Comparison of ENCODE assay signal across 1 cellular context in the genomic region with DNA sequence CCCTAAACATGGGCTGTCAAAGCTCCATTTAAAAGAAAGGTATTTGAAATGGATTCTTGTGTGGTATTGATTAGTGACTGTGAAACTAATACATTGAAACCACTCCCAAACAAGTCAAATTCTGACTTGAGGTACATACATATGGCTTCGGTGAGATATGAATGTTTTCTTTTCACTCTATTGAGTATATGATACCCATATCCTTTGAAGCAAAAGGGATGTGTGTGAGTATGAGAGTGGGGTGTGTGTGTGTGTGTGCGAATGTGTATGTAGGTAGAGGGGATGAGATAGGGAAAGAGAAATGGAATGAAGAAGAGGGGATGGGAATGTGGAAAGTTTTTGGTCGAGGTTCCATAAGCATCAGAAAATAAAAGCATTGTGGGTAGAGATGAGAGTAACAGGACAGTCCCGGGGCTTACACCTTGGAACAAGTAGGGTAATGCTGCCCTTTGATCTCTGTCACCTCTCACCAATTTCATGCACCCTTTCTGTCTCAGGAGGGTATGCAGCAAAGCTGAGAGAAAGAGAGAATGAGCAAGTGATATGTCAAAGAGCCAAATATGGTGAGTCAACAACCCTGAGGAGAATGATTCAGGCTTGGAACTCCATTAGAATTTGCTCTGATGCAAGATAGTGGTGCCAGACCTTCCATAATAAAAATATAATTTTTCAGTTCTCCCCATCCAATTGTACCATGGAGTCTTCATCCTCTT.
TF ChIP-seq lines count a peak whose summit lies in the region.

No MANE protein-coding gene starts in this region.

TF ChIP-seq in K562, 482 proteins besides CTCF, POLR2A, EP300 and RAD21 (continued from another document and continues in another):
- TF ChIP-seq, protein P1, sequence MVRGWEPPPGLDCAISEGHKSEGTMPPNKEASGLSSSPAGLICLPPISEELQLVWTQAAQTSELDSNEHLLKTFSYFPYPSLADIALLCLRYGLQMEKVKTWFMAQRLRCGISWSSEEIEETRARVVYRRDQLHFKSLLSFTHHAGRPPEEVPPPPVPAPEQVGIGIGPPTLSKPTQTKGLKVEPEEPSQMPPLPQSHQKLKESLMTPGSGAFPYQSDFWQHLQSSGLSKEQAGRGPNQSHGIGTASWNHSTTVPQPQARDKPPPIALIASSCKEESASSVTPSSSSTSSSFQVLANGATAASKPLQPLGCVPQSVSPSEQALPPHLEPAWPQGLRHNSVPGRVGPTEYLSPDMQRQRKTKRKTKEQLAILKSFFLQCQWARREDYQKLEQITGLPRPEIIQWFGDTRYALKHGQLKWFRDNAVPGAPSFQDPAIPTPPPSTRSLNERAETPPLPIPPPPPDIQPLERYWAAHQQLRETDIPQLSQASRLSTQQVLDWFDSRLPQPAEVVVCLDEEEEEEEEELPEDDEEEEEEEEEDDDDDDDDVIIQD (CRISPR knock-in tag; IDR thresholded peaks at IDR 0.05): no peak
- TF ChIP-seq NONO (IDR thresholded peaks at IDR 0.05; ENCODE audit: low read depth in 2 of 2, low read length in 1 of 2) (0 out of 4 replicates have a peak, but pooled peaks of 1 of the 2 experiments have one; percentile 12), PHF20 (IDR thresholded peaks at IDR 0.05; ENCODE audit: partially characterized antibody) (no peak), PYGO2 (tag; IDR thresholded peaks at IDR 0.05) (no peak; the same call in 1 of the 2 replicates), ZNF695 (CRISPR knock-in tag; IDR thresholded peaks at IDR 0.05) (no peak), L3MBTL2 (IDR thresholded peaks at IDR 0.05) (no peak), ZNF316 (IDR thresholded peaks at IDR 0.05) (peak; percentile 9; the same call in 1 of the 2 replicates), RBM22 (IDR thresholded peaks at IDR 0.05; ENCODE audit: low read depth, low read length, poor library complexity, severe bottlenecking) (no peak), MTA3 (IDR thresholded peaks at IDR 0.05; ENCODE audit: borderline replicate concordance) (no peak), BDP1 (IDR thresholded peaks at IDR 0.05; ENCODE audit: insufficient read depth, insufficient read length) (no peak), MYBL2 (IDR thresholded peaks at IDR 0.05; ENCODE audit: low read depth) (no peak), MYBL2 (CRISPR knock-in tag; IDR thresholded peaks at IDR 0.05; ENCODE audit: borderline replicate concordance) (no peak), NFE2 (IDR thresholded peaks at IDR 0.05; ENCODE audit: low read depth) (0 out of 2 replicates have a peak, but pooled peaks have one; percentile 19), TCF7L2 (IDR thresholded peaks at IDR 0.05; ENCODE audit: low read depth, low read length) (no peak), FIP1L1 (IDR thresholded peaks at IDR 0.05; ENCODE audit: low read depth, low read length, poor library complexity, severe bottlenecking) (no peak), RNF2 (IDR thresholded peaks at IDR 0.05) (no peak), TARDBP (IDR thresholded peaks at IDR 0.05) (no peak), NCOR1 (IDR thresholded peaks at IDR 0.05) (peak; percentile 13; the same call in 1 of the 2 replicates), ZNF41 (CRISPR knock-in tag; conservative IDR thresholded peaks at IDR 0.05) (no peak), RBBP5 (IDR thresholded peaks at IDR 0.05; ENCODE audit: borderline replicate concordance, insufficient read depth, low read length, poor library complexity, severe bottlenecking) (no peak), CEBPG (CRISPR knock-in tag; IDR thresholded peaks at IDR 0.05) (no peak), CEBPG (tag; conservative IDR thresholded peaks at IDR 0.05 in 1 of 2, IDR thresholded peaks at IDR 0.05 in 1 of 2) (peak in 1 of 2 experiments; percentile 17; a peak in 1 of 4 replicates), EWSR1 (IDR thresholded peaks at IDR 0.05; ENCODE audit: borderline replicate concordance, low read depth, partially characterized antibody) (no peak), DMBX1 (CRISPR knock-in tag; IDR thresholded peaks at IDR 0.05; ENCODE audit: borderline replicate concordance) (0 out of 2 replicates have a peak, but pooled peaks have one; percentile 19), SUPT5H (IDR thresholded peaks at IDR 0.05) (peak; percentile 23; the same call in 1 of the 2 replicates), TOE1 (IDR thresholded peaks at IDR 0.05; ENCODE audit: borderline replicate concordance) (peak; percentile 52; the same call in 1 of the 2 replicates), TOE1 (CRISPR knock-in tag; IDR thresholded peaks at IDR 0.05; ENCODE audit: borderline replicate concordance, low read depth) (no peak), GTF2F1 (IDR thresholded peaks at IDR 0.05; ENCODE audit: low read depth, low read length) (no peak), THRAP3 (IDR thresholded peaks at IDR 0.05; ENCODE audit: borderline replicate concordance) (no peak), HMGN3 (IDR thresholded peaks at IDR 0.05; ENCODE audit: borderline replicate concordance, extremely low read depth, insufficient read length, low read depth, low read length) (no peak), CTBP1 (IDR thresholded peaks at IDR 0.05; ENCODE audit: borderline replicate concordance) (no peak), CXXC5 (CRISPR knock-in tag; IDR thresholded peaks at IDR 0.05) (no peak; the same call in none of the 2 replicates), MEIS2 (IDR thresholded peaks at IDR 0.05; ENCODE audit: partially characterized antibody) (no peak), ZNF699 (CRISPR knock-in tag; IDR thresholded peaks at IDR 0.05; ENCODE audit: insufficient replicate concordance) (no peak), CBX3 (IDR thresholded peaks at IDR 0.05; ENCODE audit: borderline replicate concordance in 1 of 2, low read length in 2 of 2) (no peak), HNRNPK (IDR thresholded peaks at IDR 0.05; ENCODE audit: low read depth, low read length, poor library complexity, severe bottlenecking) (no peak), BRF1 (IDR thresholded peaks at IDR 0.05; ENCODE audit: borderline replicate concordance, extremely low read depth, insufficient read length) (no peak), MTA2 (IDR thresholded peaks at IDR 0.05; ENCODE audit: low read depth) (no peak), SRF (CRISPR knock-in tag; IDR thresholded peaks at IDR 0.05) (peak in 1 of 2 experiments; percentile 77; a peak in 1 of 4 replicates), NFATC3 (IDR thresholded peaks at IDR 0.05) (no peak)
- TF ChIP-seq, protein P2, sequence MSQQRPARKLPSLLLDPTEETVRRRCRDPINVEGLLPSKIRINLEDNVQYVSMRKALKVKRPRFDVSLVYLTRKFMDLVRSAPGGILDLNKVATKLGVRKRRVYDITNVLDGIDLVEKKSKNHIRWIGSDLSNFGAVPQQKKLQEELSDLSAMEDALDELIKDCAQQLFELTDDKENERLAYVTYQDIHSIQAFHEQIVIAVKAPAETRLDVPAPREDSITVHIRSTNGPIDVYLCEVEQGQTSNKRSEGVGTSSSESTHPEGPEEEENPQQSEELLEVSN (IDR thresholded peaks at IDR 0.05; ENCODE audit: borderline replicate concordance in 1 of 2, extremely low read depth in 1 of 2, insufficient read depth in 1 of 2, insufficient read length in 1 of 2, low read depth in 1 of 2, low read length in 1 of 2, poor library complexity in 1 of 2, severe bottlenecking in 1 of 2): no peak
- TF ChIP-seq, protein P3, sequence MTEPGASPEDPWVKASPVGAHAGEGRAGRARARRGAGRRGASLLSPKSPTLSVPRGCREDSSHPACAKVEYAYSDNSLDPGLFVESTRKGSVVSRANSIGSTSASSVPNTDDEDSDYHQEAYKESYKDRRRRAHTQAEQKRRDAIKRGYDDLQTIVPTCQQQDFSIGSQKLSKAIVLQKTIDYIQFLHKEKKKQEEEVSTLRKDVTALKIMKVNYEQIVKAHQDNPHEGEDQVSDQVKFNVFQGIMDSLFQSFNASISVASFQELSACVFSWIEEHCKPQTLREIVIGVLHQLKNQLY (CRISPR knock-in tag; conservative IDR thresholded peaks at IDR 0.05): no peak
- TF ChIP-seq, protein P4, sequence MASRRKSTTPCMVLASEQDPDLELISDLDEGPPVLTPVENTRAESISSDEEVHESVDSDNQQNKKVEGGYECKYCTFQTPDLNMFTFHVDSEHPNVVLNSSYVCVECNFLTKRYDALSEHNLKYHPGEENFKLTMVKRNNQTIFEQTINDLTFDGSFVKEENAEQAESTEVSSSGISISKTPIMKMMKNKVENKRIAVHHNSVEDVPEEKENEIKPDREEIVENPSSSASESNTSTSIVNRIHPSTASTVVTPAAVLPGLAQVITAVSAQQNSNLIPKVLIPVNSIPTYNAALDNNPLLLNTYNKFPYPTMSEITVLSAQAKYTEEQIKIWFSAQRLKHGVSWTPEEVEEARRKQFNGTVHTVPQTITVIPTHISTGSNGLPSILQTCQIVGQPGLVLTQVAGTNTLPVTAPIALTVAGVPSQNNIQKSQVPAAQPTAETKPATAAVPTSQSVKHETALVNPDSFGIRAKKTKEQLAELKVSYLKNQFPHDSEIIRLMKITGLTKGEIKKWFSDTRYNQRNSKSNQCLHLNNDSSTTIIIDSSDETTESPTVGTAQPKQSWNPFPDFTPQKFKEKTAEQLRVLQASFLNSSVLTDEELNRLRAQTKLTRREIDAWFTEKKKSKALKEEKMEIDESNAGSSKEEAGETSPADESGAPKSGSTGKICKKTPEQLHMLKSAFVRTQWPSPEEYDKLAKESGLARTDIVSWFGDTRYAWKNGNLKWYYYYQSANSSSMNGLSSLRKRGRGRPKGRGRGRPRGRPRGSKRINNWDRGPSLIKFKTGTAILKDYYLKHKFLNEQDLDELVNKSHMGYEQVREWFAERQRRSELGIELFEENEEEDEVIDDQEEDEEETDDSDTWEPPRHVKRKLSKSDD (conservative IDR thresholded peaks at IDR 0.05; ENCODE audit: low read length): no peak
- TF ChIP-seq, protein P5, sequence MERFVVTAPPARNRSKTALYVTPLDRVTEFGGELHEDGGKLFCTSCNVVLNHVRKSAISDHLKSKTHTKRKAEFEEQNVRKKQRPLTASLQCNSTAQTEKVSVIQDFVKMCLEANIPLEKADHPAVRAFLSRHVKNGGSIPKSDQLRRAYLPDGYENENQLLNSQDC (CRISPR knock-in tag; IDR thresholded peaks at IDR 0.05): no peak
- TF ChIP-seq, protein P6, sequence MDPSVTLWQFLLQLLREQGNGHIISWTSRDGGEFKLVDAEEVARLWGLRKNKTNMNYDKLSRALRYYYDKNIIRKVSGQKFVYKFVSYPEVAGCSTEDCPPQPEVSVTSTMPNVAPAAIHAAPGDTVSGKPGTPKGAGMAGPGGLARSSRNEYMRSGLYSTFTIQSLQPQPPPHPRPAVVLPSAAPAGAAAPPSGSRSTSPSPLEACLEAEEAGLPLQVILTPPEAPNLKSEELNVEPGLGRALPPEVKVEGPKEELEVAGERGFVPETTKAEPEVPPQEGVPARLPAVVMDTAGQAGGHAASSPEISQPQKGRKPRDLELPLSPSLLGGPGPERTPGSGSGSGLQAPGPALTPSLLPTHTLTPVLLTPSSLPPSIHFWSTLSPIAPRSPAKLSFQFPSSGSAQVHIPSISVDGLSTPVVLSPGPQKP (CRISPR knock-in tag; IDR thresholded peaks at IDR 0.05): no peak
- TF ChIP-seq, protein P7, sequence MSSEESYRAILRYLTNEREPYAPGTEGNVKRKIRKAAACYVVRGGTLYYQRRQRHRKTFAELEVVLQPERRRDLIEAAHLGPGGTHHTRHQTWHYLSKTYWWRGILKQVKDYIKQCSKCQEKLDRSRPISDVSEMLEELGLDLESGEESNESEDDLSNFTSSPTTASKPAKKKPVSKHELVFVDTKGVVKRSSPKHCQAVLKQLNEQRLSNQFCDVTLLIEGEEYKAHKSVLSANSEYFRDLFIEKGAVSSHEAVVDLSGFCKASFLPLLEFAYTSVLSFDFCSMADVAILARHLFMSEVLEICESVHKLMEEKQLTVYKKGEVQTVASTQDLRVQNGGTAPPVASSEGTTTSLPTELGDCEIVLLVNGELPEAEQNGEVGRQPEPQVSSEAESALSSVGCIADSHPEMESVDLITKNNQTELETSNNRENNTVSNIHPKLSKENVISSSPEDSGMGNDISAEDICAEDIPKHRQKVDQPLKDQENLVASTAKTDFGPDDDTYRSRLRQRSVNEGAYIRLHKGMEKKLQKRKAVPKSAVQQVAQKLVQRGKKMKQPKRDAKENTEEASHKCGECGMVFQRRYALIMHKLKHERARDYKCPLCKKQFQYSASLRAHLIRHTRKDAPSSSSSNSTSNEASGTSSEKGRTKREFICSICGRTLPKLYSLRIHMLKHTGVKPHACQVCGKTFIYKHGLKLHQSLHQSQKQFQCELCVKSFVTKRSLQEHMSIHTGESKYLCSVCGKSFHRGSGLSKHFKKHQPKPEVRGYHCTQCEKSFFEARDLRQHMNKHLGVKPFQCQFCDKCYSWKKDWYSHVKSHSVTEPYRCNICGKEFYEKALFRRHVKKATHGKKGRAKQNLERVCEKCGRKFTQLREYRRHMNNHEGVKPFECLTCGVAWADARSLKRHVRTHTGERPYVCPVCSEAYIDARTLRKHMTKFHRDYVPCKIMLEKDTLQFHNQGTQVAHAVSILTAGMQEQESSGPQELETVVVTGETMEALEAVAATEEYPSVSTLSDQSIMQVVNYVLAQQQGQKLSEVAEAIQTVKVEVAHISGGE (CRISPR knock-in tag; IDR thresholded peaks at IDR 0.05): 0 out of 6 replicates have a peak, but pooled peaks of 1 of the 3 experiments have one; percentile 0
- TF ChIP-seq, protein P8, sequence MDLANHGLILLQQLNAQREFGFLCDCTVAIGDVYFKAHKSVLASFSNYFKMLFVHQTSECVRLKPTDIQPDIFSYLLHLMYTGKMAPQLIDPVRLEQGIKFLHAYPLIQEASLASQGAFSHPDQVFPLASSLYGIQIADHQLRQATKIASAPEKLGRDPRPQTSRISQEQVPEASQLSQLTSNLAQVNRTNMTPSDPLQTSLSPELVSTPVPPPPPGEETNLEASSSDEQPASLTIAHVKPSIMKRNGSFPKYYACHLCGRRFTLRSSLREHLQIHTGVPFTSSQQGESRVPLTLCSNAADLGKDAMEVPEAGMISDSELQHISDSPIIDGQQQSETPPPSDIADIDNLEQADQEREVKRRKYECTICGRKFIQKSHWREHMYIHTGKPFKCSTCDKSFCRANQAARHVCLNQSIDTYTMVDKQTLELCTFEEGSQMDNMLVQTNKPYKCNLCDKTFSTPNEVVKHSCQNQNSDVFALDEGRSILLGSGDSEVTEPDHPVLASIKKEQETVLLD (IDR thresholded peaks at IDR 0.05): peak; percentile 59; the same call in 1 of the 2 replicates
- TF ChIP-seq, protein P9, sequence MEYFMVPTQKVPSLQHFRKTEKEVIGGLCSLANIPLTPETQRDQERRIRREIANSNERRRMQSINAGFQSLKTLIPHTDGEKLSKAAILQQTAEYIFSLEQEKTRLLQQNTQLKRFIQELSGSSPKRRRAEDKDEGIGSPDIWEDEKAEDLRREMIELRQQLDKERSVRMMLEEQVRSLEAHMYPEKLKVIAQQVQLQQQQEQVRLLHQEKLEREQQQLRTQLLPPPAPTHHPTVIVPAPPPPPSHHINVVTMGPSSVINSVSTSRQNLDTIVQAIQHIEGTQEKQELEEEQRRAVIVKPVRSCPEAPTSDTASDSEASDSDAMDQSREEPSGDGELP (CRISPR knock-in tag; IDR thresholded peaks at IDR 0.05; ENCODE audit: borderline replicate concordance): no peak
